ENCODE assay signal across 8 cellular contexts in the genomic region with DNA sequence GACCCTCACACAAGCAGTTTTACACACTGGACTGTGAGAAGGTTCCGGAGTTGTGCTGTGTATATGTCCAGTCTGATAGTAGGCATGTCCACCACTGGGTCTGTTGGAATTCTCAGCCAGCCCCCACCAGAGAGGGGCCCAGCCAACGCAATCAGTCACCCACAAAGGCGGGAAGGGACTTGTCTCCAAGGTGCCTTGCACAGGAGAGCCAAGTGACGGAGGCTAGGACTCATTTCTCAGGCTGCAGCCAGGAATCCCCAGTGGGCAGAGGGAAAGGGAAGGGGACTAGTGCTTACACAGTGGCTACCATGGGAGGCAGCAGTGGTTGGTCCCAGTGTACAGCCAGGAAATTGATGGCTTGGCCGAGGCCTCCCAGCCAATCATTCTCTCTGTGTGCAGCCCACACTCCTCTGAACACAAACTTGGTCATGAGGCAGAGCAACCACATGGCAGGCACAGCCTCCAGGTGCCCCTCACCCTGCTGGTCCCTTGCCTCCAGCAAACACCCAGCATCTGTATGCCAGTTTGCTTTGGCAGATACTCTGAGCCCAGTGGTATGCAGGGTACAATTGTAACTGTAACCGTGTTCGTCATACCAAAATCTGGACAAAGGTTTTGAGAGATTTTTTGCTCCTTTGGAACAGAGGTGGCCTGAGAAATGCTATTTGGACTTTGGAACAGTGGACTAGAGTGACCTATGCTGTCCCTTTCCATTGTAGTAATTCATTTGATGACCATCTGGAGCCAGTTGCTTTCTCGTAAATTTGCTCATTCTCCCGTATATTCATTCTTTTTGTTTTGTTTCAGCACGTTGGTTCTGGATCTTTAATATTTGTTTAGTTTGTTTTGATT.
DNase-seq lines count a peak whose midpoint lies in the region; ATAC-seq and TF ChIP-seq lines count a peak whose summit lies in the region.

No MANE protein-coding gene starts in this region.

- peaks cover 37% of the 10 kb centered on the region for H3K4me1 ChIP-seq in endodermal cell (ENCODE audit: control insufficient read depth, insufficient read depth, low read length)

- H3K27me3 ChIP-seq in endodermal cell (ENCODE audit: control insufficient read depth, insufficient read depth, low read length, poor library complexity, severe bottlenecking): no peaks in the 10 kb centered on the region

- TF ChIP-seq CTCF in brain (conservative IDR thresholded peaks at IDR 0.05): no peak
- TF ChIP-seq CTCF in endodermal cell (conservative IDR thresholded peaks at IDR 0.05): no peak

- peaks cover 3% of the 10 kb centered on the region for H3K36me3 Mint-ChIP-seq in stimulated activated naive CD8-positive, alpha-beta T cell treated with anti-CD3 and anti-CD28 coated beads, Interleukin-15, Interleukin-2, amounts not matched to agents 100 ng/mL and 50 ng/mL, for 24 hours (ENCODE audit: low read depth)
- H3K36me3 Mint-ChIP-seq in brain (peaks cover 12% of the 10 kb centered on the region), endodermal cell (ENCODE audit: low read depth) (peaks cover 12% of the 10 kb centered on the region)
- H3K36me3 Mint-ChIP-seq in activated CD4-positive, alpha-beta memory T cell treated with anti-CD3 and anti-CD28 coated beads for 36 hours: no peaks in the 10 kb centered on the region

- WGBS in endodermal cell (ENCODE audit: insufficient coverage in 1 of 2, insufficient read length in 1 of 2), 2 experiments: 92 to 95% methylated on average over 7 to 9 of the region's 10 CpGs

- peak overlapping the region; percentile 57 for H3K27ac Mint-ChIP-seq in stimulated activated naive CD8-positive, alpha-beta T cell treated with anti-CD3 and anti-CD28 coated beads, Interleukin-15, Interleukin-2, amounts not matched to agents 100 ng/mL and 50 ng/mL, for 24 hours
- H3K27ac Mint-ChIP-seq in brain (peak overlapping the region; percentile 65 to 98 (median 86)), endodermal cell (no peak overlapping the region)
- H3K27ac Mint-ChIP-seq in activated CD4-positive, alpha-beta memory T cell treated with anti-CD3 and anti-CD28 coated beads for 36 hours: no peak overlapping the region

- H3K27me3 Mint-ChIP-seq in stimulated activated naive CD8-positive, alpha-beta T cell treated with anti-CD3 and anti-CD28 coated beads, Interleukin-15, Interleukin-2, amounts not matched to agents 100 ng/mL and 50 ng/mL, for 24 hours: no peaks in the 10 kb centered on the region
- H3K27me3 Mint-ChIP-seq in brain: peaks cover 3% of the 10 kb centered on the region
- H3K27me3 Mint-ChIP-seq in endodermal cell (ENCODE audit: insufficient read depth): no peaks in the 10 kb centered on the region
- H3K27me3 Mint-ChIP-seq in activated CD4-positive, alpha-beta memory T cell treated with anti-CD3 and anti-CD28 coated beads for 36 hours: no peaks in the 10 kb centered on the region

- H3K36me3 ChIP-seq in endodermal cell (ENCODE audit: control insufficient read depth, insufficient read depth, low read length): peaks cover 44% of the 10 kb centered on the region

- H3K9me3 Mint-ChIP-seq in stimulated activated naive CD8-positive, alpha-beta T cell treated with anti-CD3 and anti-CD28 coated beads, Interleukin-15, Interleukin-2, amounts not matched to agents 100 ng/mL and 50 ng/mL, for 24 hours: no peaks in the 10 kb centered on the region
- H3K9me3 Mint-ChIP-seq in brain (no peaks in the 10 kb centered on the region), endodermal cell (no peaks in the 10 kb centered on the region)
- H3K9me3 Mint-ChIP-seq in activated CD4-positive, alpha-beta memory T cell treated with anti-CD3 and anti-CD28 coated beads for 36 hours: no peaks in the 10 kb centered on the region

- H3K4me3 Mint-ChIP-seq in stimulated activated naive CD8-positive, alpha-beta T cell treated with anti-CD3 and anti-CD28 coated beads, Interleukin-15, Interleukin-2, amounts not matched to agents 100 ng/mL and 50 ng/mL, for 24 hours: peak overlapping the region; percentile 27
- H3K4me3 Mint-ChIP-seq in brain (peak overlapping the region in 4 of 5 experiments; percentile 59 to 96 (median 86)), endodermal cell (no peak overlapping the region)
- no peak overlapping the region for H3K4me3 Mint-ChIP-seq in activated CD4-positive, alpha-beta memory T cell treated with anti-CD3 and anti-CD28 coated beads for 36 hours

- no peak for ATAC-seq in stimulated activated naive CD8-positive, alpha-beta T cell treated with anti-CD3 and anti-CD28 coated beads, Interleukin-15, Interleukin-2, amounts not matched to agents 100 U/mL and 50 U/mL, for 24 hours

- H3K9ac ChIP-seq in endodermal cell (ENCODE audit: extremely low read depth, low read length, poor library complexity, severe bottlenecking): no peak overlapping the region

- H3K4me3 ChIP-seq in endodermal cell (ENCODE audit: low read length): no peak overlapping the region

- CTCF ChIA-PET in activated CD4-positive, alpha-beta memory T cell treated with anti-CD3 and anti-CD28 coated beads for 36 hours (lab: Charles Lee): no interaction called here

- POLR2A ChIA-PET in activated CD4-positive, alpha-beta memory T cell treated with anti-CD3 and anti-CD28 coated beads for 36 hours (lab: Charles Lee): interaction anchor here (3.9 kb wide), 1 partner anchor 24 kb away, joined by 14 read pairs; no protein-coding TSS in a partner anchor

- no peak overlapping the region for H3K27ac ChIP-seq in endodermal cell (ENCODE audit: low read depth, low read length)

- intact Hi-C loops in activated CD4-positive, alpha-beta memory T cell treated with anti-CD3 and anti-CD28 coated beads for 36 hours (cut with micrococcal nuclease): loop anchor here (10.0 kb wide), 1 partner anchor 276 kb away; a partner anchor contains a TSS

- no peaks in the 10 kb centered on the region for H3K9me3 ChIP-seq in endodermal cell (ENCODE audit: control insufficient read depth, low read length)

- H3K4me1 Mint-ChIP-seq in stimulated activated naive CD8-positive, alpha-beta T cell treated with anti-CD3 and anti-CD28 coated beads, Interleukin-15, Interleukin-2, amounts not matched to agents 100 ng/mL and 50 ng/mL, for 24 hours (ENCODE audit: low read depth): peaks cover 82% of the 10 kb centered on the region
- H3K4me1 Mint-ChIP-seq in brain: peaks cover 100% of the 10 kb centered on the region
- H3K4me1 Mint-ChIP-seq in endodermal cell: peaks cover 46% of the 10 kb centered on the region
- H3K4me1 Mint-ChIP-seq in activated CD4-positive, alpha-beta memory T cell treated with anti-CD3 and anti-CD28 coated beads for 36 hours (ENCODE audit: low read depth): peaks cover 75% of the 10 kb centered on the region

- DNase-seq in stimulated activated naive CD8-positive, alpha-beta T cell treated with anti-CD3 and anti-CD28 coated beads, Interleukin-15, Interleukin-2, amounts not matched to agents 100 U/mL and 50 U/mL, for 24 hours: no peak
- peak; percentile 31 for DNase-seq in myocyte (ENCODE audit: low read depth)
- no peak for DNase-seq in endodermal cell
- DNase-seq in activated CD4-positive, alpha-beta memory T cell treated with anti-CD3 and anti-CD28 coated beads for 36 hours: no peak
- DNase-seq in T-helper 9 cell: no peak
- no peak for DNase-seq in CD1c-positive myeloid dendritic cell (ENCODE audit: extremely low spot score)

Comparison
In these comparisons a context has a peak if more than half of its experiments do, and no peak if none do; other contexts are left out.
1. H3K27ac Mint-ChIP-seq: peak in stimulated activated naive CD8-positive, alpha-beta T cell treated with anti-CD3 and anti-CD28 coated beads, Interleukin-15, Interleukin-2, amounts not matched to agents 100 ng/mL and 50 ng/mL, for 24 hours (single experiment) and brain (5 of 5); none in endodermal cell (single experiment) and activated CD4-positive, alpha-beta memory T cell treated with anti-CD3 and anti-CD28 coated beads for 36 hours (single experiment).
2. H3K4me3 Mint-ChIP-seq: peak in stimulated activated naive CD8-positive, alpha-beta T cell treated with anti-CD3 and anti-CD28 coated beads, Interleukin-15, Interleukin-2, amounts not matched to agents 100 ng/mL and 50 ng/mL, for 24 hours (single experiment) and brain (4 of 5); none in endodermal cell (single experiment) and activated CD4-positive, alpha-beta memory T cell treated with anti-CD3 and anti-CD28 coated beads for 36 hours (single experiment).